In genomic region chr1:210475806-210476205, GRCh38 we compare ENCODE assay signal across 5 cellular contexts.
"Had no signal": no experiment of that assay in that cellular context is flagged by ENCODE, and none has a peak within 500 bp of the region (broad histone marks: within the 10 kb centered on the region; RNA-seq: fewer than 3 reads in every experiment).

No MANE protein-coding gene starts in this region.

- H3K4me3 ChIP-seq: GM23338, K562 had no signal

- ATAC-seq: GM23338, K562 had no signal

- DNase-seq: H9, HCEC 1CT, IMR-90 had no signal
